In genomic region chr9:98191210-98191609, GRCh38 we compare ENCODE assay signal across 11 cellular contexts. TPM values are rescaled to one million over a fixed set of nuclear protein-coding genes. Genes with fewer than 3 reads are reported as not detected.
DNase-seq lines count a peak whose midpoint lies in the region; ATAC-seq and TF ChIP-seq lines count a peak whose summit lies in the region.
"Had no signal": no experiment of that assay in that cellular context is flagged by ENCODE, and none has a peak within 500 bp of the region (broad histone marks: within the 10 kb centered on the region; RNA-seq: fewer than 3 reads in every experiment).

No MANE protein-coding gene starts in this region.

- H3K4me1 Mint-ChIP-seq in H9, result peaks cover 18 to 29% of the 10 kb centered on the region in 2 experiments
- peaks cover 44% of the 10 kb centered on the region for H3K4me1 Mint-ChIP-seq in WTC11

- H3K27ac ChIP-seq in H9 (ENCODE audit: insufficient read length, low read depth, low read length), result no peak overlapping the region
- H3K27ac ChIP-seq in foreskin keratinocyte, result peak overlapping the region; percentile 65
- peak overlapping the region in 1 of 21 experiments; percentile 5 for H3K27ac ChIP-seq in skin epidermis
- H3K27ac ChIP-seq: cardiac muscle cell, ovary had no signal

- no peak overlapping the region for H4K5ac ChIP-seq in H9 (ENCODE audit: insufficient read length, low read depth, low read length)

- no peaks in the 10 kb centered on the region for H4K20me1 ChIP-seq in H9 (ENCODE audit: control insufficient read depth, insufficient read depth, insufficient read length)

- H3K27me3 Mint-ChIP-seq in H9 (ENCODE audit: low read depth), result peaks cover 2% of the 10 kb centered on the region; the same call in 1 of the 2 replicates
- no peaks in the 10 kb centered on the region for H3K27me3 Mint-ChIP-seq in WTC11 (ENCODE audit: low read depth)

- H2BK20ac ChIP-seq in H9 (ENCODE audit: low read depth, low read length, poor library complexity, severe bottlenecking), result no peak overlapping the region

- no peak overlapping the region for H2AK5ac ChIP-seq in H9 (ENCODE audit: insufficient read length, low read length)

- no peak overlapping the region for H3K23ac ChIP-seq in H9 (ENCODE audit: insufficient read length, low read depth, low read length)

- DNase-seq in H9 (no peak), WTC11 (ENCODE audit: low spot score) (no peak), foreskin keratinocyte (no peak), GM19238 (ENCODE audit: insufficient read length, low spot score) (no peak), GF-D8 (lab: John Stamatoyannopoulos, UW) (no peak), NCI-H128 (lab: John Stamatoyannopoulos, UW; ENCODE audit: unreplicated experiment) (no peak)
- DNase-seq: EL, NCI-H187, ovary had no signal

- CTCF ChIA-PET in WTC11 (lab: Charles Lee), result interaction anchor here (0.9 to 1.9 kb wide), 5 partner anchors 12 to 117 kb away, joined by 3 to 6 read pairs (median 3); no protein-coding TSS in a partner anchor

- no peak overlapping the region for H2BK5ac ChIP-seq in H9 (ENCODE audit: insufficient read length, low read length)

- no peak overlapping the region for H2BK120ac ChIP-seq in H9 (ENCODE audit: low read depth, low read length, poor library complexity, severe bottlenecking)

- ATAC-seq in WTC11 (no peak), foreskin keratinocyte (no peak)

- H4K8ac ChIP-seq in H9 (replicated peaks; ENCODE audit: insufficient read length, low read depth, low read length), result no peak overlapping the region

- H3K4me3 Mint-ChIP-seq in H9 (peak overlapping the region; percentile 72 to 81), WTC11 (peak overlapping the region; percentile 65)

- H2BK12ac ChIP-seq in H9 (ENCODE audit: insufficient read length, low read depth, low read length), result no peak overlapping the region

- H3K9ac ChIP-seq in H9 (ENCODE audit: extremely low read depth, insufficient read length, low read length), result no peak overlapping the region

- H3K36me3 Mint-ChIP-seq in H9 (ENCODE audit: insufficient read depth in 1 of 3, low read depth in 3 of 3), result no peaks in the 10 kb centered on the region
- H3K36me3 Mint-ChIP-seq in WTC11, result no peaks in the 10 kb centered on the region

- H3K14ac ChIP-seq in H9 (ENCODE audit: insufficient read depth, low read length), result no peak overlapping the region

- TF ChIP-seq CTCF in H9 (conservative IDR thresholded peaks at IDR 0.05), result no peak
- no peak for TF ChIP-seq CTCF in WTC11 (IDR thresholded peaks at IDR 0.05)
- no peak for TF ChIP-seq CTCF in foreskin keratinocyte (conservative IDR thresholded peaks at IDR 0.05)

- POLR2A ChIA-PET in WTC11 (lab: Charles Lee), result interaction anchor here (0.5 to 1.8 kb wide), 3 partner anchors 19 to 259 kb away, joined by 3 to 5 read pairs (median 4); no protein-coding TSS in a partner anchor

- H3K18ac ChIP-seq in H9 (ENCODE audit: insufficient read length, low read depth, low read length), result no peak overlapping the region

- H3K9me3 Mint-ChIP-seq in H9, result no peaks in the 10 kb centered on the region; a peak in 1 of 5 replicates
- H3K9me3 Mint-ChIP-seq in WTC11, result no peaks in the 10 kb centered on the region

- no peak overlapping the region for H2BK15ac ChIP-seq in H9 (ENCODE audit: low read depth, low read length)

- no peak overlapping the region for H3K27ac Mint-ChIP-seq in H9
- no peak overlapping the region for H3K27ac Mint-ChIP-seq in WTC11

- H3T11ph ChIP-seq in H9 (ENCODE audit: low read length), result no peak overlapping the region

- H3K4me1 ChIP-seq in H9 (ENCODE audit: insufficient read depth, low read length), result no peaks in the 10 kb centered on the region; the same call in 1 of the 2 replicates
- peaks cover 19% of the 10 kb centered on the region for H3K4me1 ChIP-seq in foreskin keratinocyte

- H3K23me2 ChIP-seq in H9 (ENCODE audit: insufficient read length, low read depth, low read length, poor library complexity, severe bottlenecking), result peaks cover 6% of the 10 kb centered on the region

- whole genome bisulfite sequencing in H9 (ENCODE audit: extremely low coverage, insufficient read length, low lambda C conversion rate), result no CpG with 5 or more reads among the region's 5 CpGs

- peaks cover 2% of the 10 kb centered on the region; the same call in 1 of the 2 replicates for H3K79me2 ChIP-seq in H9 (ENCODE audit: insufficient read depth, low read length)

- H2AFZ ChIP-seq in H9 (ENCODE audit: low read length), result no peak overlapping the region

- peak overlapping the region; percentile 26 for H3K4me2 ChIP-seq in H9 (ENCODE audit: insufficient read depth, insufficient read length, low read length)

- H4K91ac ChIP-seq in H9 (ENCODE audit: insufficient read length, low read depth, low read length), result no peak overlapping the region

- H3K9me3 ChIP-seq in H9 (ENCODE audit: control insufficient read depth, low read depth, low read length), result no peaks in the 10 kb centered on the region
- H3K9me3 ChIP-seq: ovary had no signal

- H3K56ac ChIP-seq in H9 (ENCODE audit: insufficient read length, low read depth, low read length), result no peak overlapping the region

- peak overlapping the region in 4 of 7 experiments; percentile 42 to 75 (median 66) for H3K4me3 ChIP-seq in skin epidermis

- H3K27me3 ChIP-seq in H9 (ENCODE audit: insufficient read depth, low read length), result no peaks in the 10 kb centered on the region
- H3K27me3 ChIP-seq in foreskin keratinocyte, result no peaks in the 10 kb centered on the region
- H3K27me3 ChIP-seq: ovary had no signal

- H3K79me1 ChIP-seq in H9 (ENCODE audit: insufficient read depth, low read depth, low read length, poor library complexity, severe bottlenecking), result no peaks in the 10 kb centered on the region

- H3K4ac ChIP-seq in H9 (ENCODE audit: low read depth, low read length), result no peak overlapping the region

TF ChIP-seq in WTC11, 78 proteins besides CTCF, POLR2A, EP300 and RAD21:
- TF ChIP-seq ETV6 (CRISPR knock-in tag; IDR thresholded peaks at IDR 0.05), result no peak
- TF ChIP-seq ZNF671 (CRISPR knock-in tag; IDR thresholded peaks at IDR 0.05), result no peak

RNA-seq across cellular contexts. Expression of gene CORO2A, which starts 1.2 kb away (rescaled TPM):
- total RNA-seq in H9 (2021) (15.5 and 15.8 TPM in 2 replicates), WTC11 (2021) (32.5 to 37.0 TPM (median 35.9 TPM) in 3 replicates), foreskin keratinocyte (37.0 and 39.3 TPM in 2 replicates)
- polyA plus RNA-seq in foreskin keratinocyte, result 12.9 and 15.6 TPM in 2 replicates
